In the genomic region with DNA sequence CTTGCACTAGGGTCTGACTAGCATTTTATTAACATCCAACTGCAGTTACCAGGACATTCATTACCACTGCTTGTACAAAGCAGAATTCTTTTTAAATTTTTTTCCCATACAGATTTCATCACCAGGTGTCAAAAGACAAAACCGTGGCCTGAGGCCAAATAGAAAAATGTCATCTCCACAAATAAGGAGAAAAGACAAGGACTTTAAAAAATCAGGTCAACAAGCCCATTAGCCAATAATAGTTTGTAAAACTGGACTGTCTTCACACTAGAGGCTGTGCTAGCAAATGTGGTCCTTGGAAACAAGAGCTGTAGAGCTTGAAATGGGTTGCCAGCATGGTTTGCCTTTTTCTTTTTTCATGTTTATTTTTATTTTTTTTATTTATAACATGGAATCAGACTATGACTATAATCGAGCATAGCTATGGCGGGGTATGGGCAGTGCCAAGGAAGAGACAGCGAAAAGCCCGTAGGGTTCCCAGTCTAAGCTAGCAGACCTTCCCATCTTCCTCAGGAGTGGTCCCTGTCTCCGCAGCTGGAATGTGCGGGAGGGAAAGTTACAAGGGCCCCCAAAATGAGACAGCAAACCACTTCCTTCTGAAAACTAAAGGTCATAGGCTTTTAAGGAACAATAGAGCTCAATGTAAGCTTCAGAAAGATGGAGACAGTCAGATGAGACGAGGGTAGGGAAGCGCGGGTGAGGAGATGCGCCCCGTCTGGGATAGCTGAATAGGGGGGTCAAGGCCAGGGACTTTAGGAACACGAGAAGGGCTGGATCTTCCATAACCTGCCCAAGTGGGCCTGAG, we compare ENCODE assay signal across 8 cellular contexts. TPM values are rescaled to one million over a fixed set of nuclear protein-coding genes. Genes with fewer than 3 reads are reported as not detected.
DNase-seq lines count a peak whose midpoint lies in the region; ATAC-seq, FAIRE-seq and TF ChIP-seq lines count a peak whose summit lies in the region.

No MANE protein-coding gene starts in this region.

- peak overlapping the region; percentile 94 for H3K4me3 Mint-ChIP-seq in mesothelial cell of epicardium

- intact Hi-C loops in PC-9 (cut with micrococcal nuclease; ENCODE audit: unreplicated experiment) = loop anchor here (2.0 kb wide), 1 partner anchor 127 kb away; the partner anchor contains the start of gene SIN3A
- intact Hi-C loops in upper lobe of right lung (cut with DNase I) = no loop called here

- H3K27ac ChIP-seq in PC-9 (peak overlapping the region; percentile 26; the same call in 1 of the 2 replicates), coronary artery (peak overlapping the region; percentile 87 to 88), upper lobe of right lung (peak overlapping the region; percentile 93)

- H3K4me3 ChIP-seq in PC-9 (peak overlapping the region; percentile 96), coronary artery (peak overlapping the region; percentile 83), upper lobe of right lung (peak overlapping the region; percentile 90)

- peaks cover 7% of the 10 kb centered on the region for H4K20me1 ChIP-seq in PC-9 (ENCODE audit: insufficient read depth)

- no peak for TF ChIP-seq CTCF in PC-9 (conservative IDR thresholded peaks at IDR 0.05)
- no peak for TF ChIP-seq CTCF in coronary artery (IDR thresholded peaks at IDR 0.05)
- TF ChIP-seq CTCF in mesothelial cell of epicardium (IDR thresholded peaks at IDR 0.05; ENCODE audit: unreplicated experiment) = no peak
- TF ChIP-seq CTCF in upper lobe of right lung (IDR thresholded peaks at IDR 0.05) = no peak
- TF ChIP-seq CTCF in D721Med (IDR thresholded peaks at IDR 0.05; ENCODE audit: insufficient read depth, missing control alignments) = no peak

- peaks cover 53% of the 10 kb centered on the region for H3K79me2 ChIP-seq in PC-9 (ENCODE audit: low read depth)

- H3K36me3 ChIP-seq in PC-9 (ENCODE audit: low read depth) = no peaks in the 10 kb centered on the region
- H3K36me3 ChIP-seq in upper lobe of right lung = no peaks in the 10 kb centered on the region

- H3K4me1 ChIP-seq in PC-9 (replicated peaks; ENCODE audit: insufficient read depth) = peaks cover 25% of the 10 kb centered on the region
- peaks cover 19% of the 10 kb centered on the region for H3K4me1 ChIP-seq in upper lobe of right lung

- CTCF ChIA-PET in PC-9 (lab: Charles Lee) = no interaction called here

- H3K27me3 Mint-ChIP-seq in mesothelial cell of epicardium (ENCODE audit: low read depth) = no peaks in the 10 kb centered on the region

- POLR2A ChIA-PET in PC-9 (lab: Charles Lee; ENCODE audit: unreplicated experiment) = interaction anchor here (0.6 kb wide), 1 partner anchor 125 kb away, joined by 8 read pairs; no protein-coding TSS in a partner anchor

- H3K27me3 ChIP-seq in PC-9 (ENCODE audit: insufficient read depth, low read depth) = no peaks in the 10 kb centered on the region
- H3K27me3 ChIP-seq in upper lobe of right lung = no peaks in the 10 kb centered on the region

- 0 out of 2 replicates have a peak, but pooled peaks cover 12% of the 10 kb centered on the region for H3F3A ChIP-seq in PC-9 (ENCODE audit: insufficient read depth, low read depth)

- no peak for FAIRE-seq in D721Med (lab: Jason Lieb, UNC)

- no peaks in the 10 kb centered on the region for H3K9me2 ChIP-seq in PC-9 (ENCODE audit: insufficient read depth)

- H3K4me2 ChIP-seq in PC-9 = peak overlapping the region; percentile 91

- peaks cover 2% of the 10 kb centered on the region for H3K36me3 Mint-ChIP-seq in mesothelial cell of epicardium

- ATAC-seq in upper lobe of right lung (peak; percentile 13), GM21576 (IDR thresholded peaks at IDR 0.05; ENCODE audit: unreplicated experiment) (no peak)

- H3K9me3 ChIP-seq in PC-9 (ENCODE audit: insufficient read depth, low read depth) (no peaks in the 10 kb centered on the region), upper lobe of right lung (no peaks in the 10 kb centered on the region)

- H3K4me1 Mint-ChIP-seq in mesothelial cell of epicardium = peaks cover 20% of the 10 kb centered on the region

- DNase-seq in NCI-H1694 treated with DMSO at 0.1 percent for 48 hours (lab: John Stamatoyannopoulos, UW) (peak; percentile 19), NCI-H1694 (lab: John Stamatoyannopoulos, UW) (no peak), PC-9 (no peak), coronary artery (ENCODE audit: low spot score) (no peak), mesothelial cell of epicardium (ENCODE audit: low spot score in 2 of 2, unreplicated experiment in 2 of 2) (no peak), upper lobe of right lung (no peak), D721Med (ENCODE audit: insufficient read length, low spot score) (no peak)

- peak overlapping the region; percentile 95 for H2AFZ ChIP-seq in PC-9

- BruUV-seq in PC-9 (replicated peaks; lab: Mats Ljungman, UMichigan) = TSS peak; percentile 24

- H3K27ac Mint-ChIP-seq in mesothelial cell of epicardium = peak overlapping the region; percentile 94

- H3K9me3 Mint-ChIP-seq in mesothelial cell of epicardium = no peaks in the 10 kb centered on the region

RNA-seq across cellular contexts. Expression of gene PTPN9, which starts 1.5 kb away (rescaled TPM):
- total RNA-seq in PC-9 (2021) = 22.4 and 24.1 TPM in 2 replicates
- total RNA-seq in mesothelial cell of epicardium = 32.1 to 36.2 TPM (median 32.1 TPM) in 3 replicates
- 26.0 TPM for total RNA-seq in upper lobe of right lung

RNA-seq across cellular contexts. Expression of gene SNUPN, which starts 47.9 kb away (rescaled TPM):
- total RNA-seq in PC-9 (2021) = 37.6 and 40.0 TPM in 2 replicates
- 19.4 to 23.5 TPM (median 23.0 TPM) in 3 replicates for total RNA-seq in mesothelial cell of epicardium
- 23.5 TPM for total RNA-seq in upper lobe of right lung

Comparison
In these comparisons a context has a peak if more than half of its experiments do, and no peak if none do; other contexts are left out.
1. H3K27ac ChIP-seq: peak in every context shown above with its lines; median percentile 93 in upper lobe of right lung; 88 in coronary artery; 26 in PC-9.